In the genomic region with DNA sequence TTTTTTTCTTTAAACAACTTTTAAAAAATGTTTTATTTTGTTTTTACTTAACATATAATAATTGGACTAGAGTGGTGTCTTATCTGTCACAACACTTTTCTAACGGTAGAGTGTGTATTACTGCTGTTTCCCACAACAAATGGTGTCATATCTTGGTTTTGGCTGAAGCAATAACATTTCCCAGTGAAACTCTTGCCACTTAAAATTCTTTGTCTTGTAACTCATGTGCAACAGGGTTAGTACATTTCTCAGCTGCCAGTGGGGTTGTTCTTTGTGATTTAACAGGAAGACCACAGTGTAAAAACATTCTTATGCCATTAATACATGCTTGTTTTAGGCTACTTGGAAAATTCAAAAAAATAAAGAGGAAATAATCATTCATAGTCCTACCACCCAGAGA, we compare ENCODE assay signal across 12 cellular contexts. TPM values are rescaled to one million over a fixed set of nuclear protein-coding genes. Genes with fewer than 3 reads are reported as not detected.
DNase-seq lines count a peak whose midpoint lies in the region; ATAC-seq, FAIRE-seq and TF ChIP-seq lines count a peak whose summit lies in the region.
"Had no signal": no experiment of that assay in that cellular context is flagged by ENCODE, and none has a peak within 500 bp of the region (broad histone marks: within the 10 kb centered on the region; RNA-seq: fewer than 3 reads in every experiment).

No MANE protein-coding gene starts in this region.

- TF ChIP-seq POLR2A in K562 (conservative IDR thresholded peaks at IDR 0.05) = no peak

- no peak for ATAC-seq in K562
- no peak for ATAC-seq in GM21619 (IDR thresholded peaks at IDR 0.05; ENCODE audit: unreplicated experiment)
- ATAC-seq: activated CD8-positive, alpha-beta T cell treated with anti-CD3 and anti-CD28 coated beads for 36 hours had no signal

- in situ Hi-C loops in K562 (cut with MboI) = no loop called here

- H2AFZ ChIP-seq in K562 (ENCODE audit: low read depth, low read length) = no peak overlapping the region

- no peak overlapping the region for H3K4me3 ChIP-seq in K562
- H3K4me3 ChIP-seq in BE2C (ENCODE audit: low read depth, low read length) = no peak overlapping the region

- FAIRE-seq in HTR-8/SVneo (lab: Jason Lieb, UNC) (no peak), K562 (lab: Jason Lieb, UNC) (no peak)

- POLR2A ChIA-PET in K562 (lab: Yijun Ruan, JAX) = interaction anchor here (1.2 kb wide), 1 partner anchor 24 kb away, joined by 3 read pairs; no protein-coding TSS in a partner anchor

- WGBS in K562 (ENCODE audit: insufficient coverage, low coverage, missing lambda C conversion rate) = 0% methylated on average over 1 of the region's 1 CpG

- no peak for TF ChIP-seq EP300 in K562 (IDR thresholded peaks at IDR 0.05; ENCODE audit: low read length)

- BruUV-seq in K562 (replicated peaks; lab: Mats Ljungman, UMichigan) = no TSS peak

- no peak overlapping the region for H3K9ac ChIP-seq in K562 (ENCODE audit: insufficient read depth in 1 of 2, low read depth in 2 of 2, low read length in 2 of 2)

- no peaks in the 10 kb centered on the region for H3K36me3 ChIP-seq in K562 (ENCODE audit: control insufficient read depth, insufficient read depth, low read length)
- H3K36me3 ChIP-seq in BE2C = no peaks in the 10 kb centered on the region

- CTCF ChIA-PET in K562 (lab: Yijun Ruan, JAX; ENCODE audit: low intra/inter-chr PET ratio) = no interaction called here

- TF ChIP-seq CTCF in K562 (IDR thresholded peaks at IDR 0.05 in 2 of 3, conservative IDR thresholded peaks at IDR 0.05 in 1 of 3; ENCODE audit: insufficient read depth in 2 of 3, low read depth in 1 of 3, low read length in 3 of 3) (no peak), BE2C (IDR thresholded peaks at IDR 0.05; ENCODE audit: low read depth, low read length) (no peak)

- no peaks in the 10 kb centered on the region for H3K79me2 ChIP-seq in K562 (ENCODE audit: control insufficient read depth, insufficient read depth, low read length)

- TF ChIP-seq RAD21 in K562 (CRISPR knock-in tag; conservative IDR thresholded peaks at IDR 0.05 in 1 of 2, IDR thresholded peaks at IDR 0.05 in 1 of 2) = no peak

- no peak overlapping the region for H3K27ac ChIP-seq in K562 (ENCODE audit: extremely low read depth, low read depth, low read length)
- H3K27ac ChIP-seq: RWPE1 had no signal

- H3K9me3 ChIP-seq in K562 (replicated peaks; ENCODE audit: control insufficient read depth, insufficient read depth, low read depth, low read length) = no peaks in the 10 kb centered on the region
- H3K9me3 ChIP-seq in BE2C = no peaks in the 10 kb centered on the region

- H3K4me1 ChIP-seq in K562 (replicated peaks in 1 of 2; ENCODE audit: control insufficient read depth in 2 of 2, insufficient read depth in 2 of 2, low read length in 2 of 2) = peaks cover 2 to 9% of the 10 kb centered on the region in 2 experiments
- no peaks in the 10 kb centered on the region for H3K4me1 ChIP-seq in BE2C

- intact Hi-C loops in K562 (cut with micrococcal nuclease) = no loop called here

- H3K27me3 ChIP-seq in K562 (ENCODE audit: control insufficient read depth in 2 of 2, insufficient read depth in 2 of 2, low read length in 2 of 2) = peaks cover 40 to 67% of the 10 kb centered on the region in 2 experiments
- no peaks in the 10 kb centered on the region for H3K27me3 ChIP-seq in BE2C

- no peak overlapping the region for H3K4me2 ChIP-seq in K562 (ENCODE audit: insufficient read depth, low read length)

- H4K20me1 ChIP-seq in K562 (replicated peaks; ENCODE audit: control insufficient read depth, insufficient read depth, low read length) = no peaks in the 10 kb centered on the region

- peak; percentile 81 for DNase-seq in AG08396 (ENCODE audit: low spot score)
- DNase-seq in HTR-8/SVneo (ENCODE audit: insufficient read length, low spot score) = peak; percentile 51
- no peak for DNase-seq in K562 (ENCODE audit: extremely low read depth in 1 of 4, low spot score in 3 of 4)
- peak; percentile 93 for DNase-seq in hepatic stellate cell (ENCODE audit: low spot score)
- no peak for DNase-seq in stimulated activated naive CD4-positive, alpha-beta T cell treated with Interleukin-2 at 50 U/mL for 16 hours (lab: John Stamatoyannopoulos, UW)
- no peak for DNase-seq in activated CD4-positive, alpha-beta T cell treated with anti-CD3 and anti-CD28 coated beads, Interleukin-2, amount 50 U/mL, for 4 hours
- no peak for DNase-seq in BE2C
- DNase-seq: activated CD8-positive, alpha-beta T cell treated with anti-CD3 and anti-CD28 coated beads for 36 hours; CD4-positive, CD25-positive, alpha-beta regulatory T cell; NCI-H1417 had no signal

- no peaks in the 10 kb centered on the region for H3K9me1 ChIP-seq in K562 (ENCODE audit: control insufficient read depth, insufficient read depth, low read length)

TF ChIP-seq in K562, 482 proteins besides CTCF, POLR2A, EP300 and RAD21:
- TF ChIP-seq RUNX1 (IDR thresholded peaks at IDR 0.05; ENCODE audit: low read depth) (no peak), CEBPG (CRISPR knock-in tag; IDR thresholded peaks at IDR 0.05) (peak; percentile 56), CEBPG (tag; conservative IDR thresholded peaks at IDR 0.05 in 1 of 2, IDR thresholded peaks at IDR 0.05 in 1 of 2) (peak in 1 of 2 experiments; percentile 51; a peak in 2 of 4 replicates), ZNF766 (CRISPR knock-in tag; conservative IDR thresholded peaks at IDR 0.05) (no peak), SOX6 (IDR thresholded peaks at IDR 0.05) (0 out of 2 replicates have a peak, but pooled peaks have one; percentile 18)
- TF ChIP-seq, protein P1, sequence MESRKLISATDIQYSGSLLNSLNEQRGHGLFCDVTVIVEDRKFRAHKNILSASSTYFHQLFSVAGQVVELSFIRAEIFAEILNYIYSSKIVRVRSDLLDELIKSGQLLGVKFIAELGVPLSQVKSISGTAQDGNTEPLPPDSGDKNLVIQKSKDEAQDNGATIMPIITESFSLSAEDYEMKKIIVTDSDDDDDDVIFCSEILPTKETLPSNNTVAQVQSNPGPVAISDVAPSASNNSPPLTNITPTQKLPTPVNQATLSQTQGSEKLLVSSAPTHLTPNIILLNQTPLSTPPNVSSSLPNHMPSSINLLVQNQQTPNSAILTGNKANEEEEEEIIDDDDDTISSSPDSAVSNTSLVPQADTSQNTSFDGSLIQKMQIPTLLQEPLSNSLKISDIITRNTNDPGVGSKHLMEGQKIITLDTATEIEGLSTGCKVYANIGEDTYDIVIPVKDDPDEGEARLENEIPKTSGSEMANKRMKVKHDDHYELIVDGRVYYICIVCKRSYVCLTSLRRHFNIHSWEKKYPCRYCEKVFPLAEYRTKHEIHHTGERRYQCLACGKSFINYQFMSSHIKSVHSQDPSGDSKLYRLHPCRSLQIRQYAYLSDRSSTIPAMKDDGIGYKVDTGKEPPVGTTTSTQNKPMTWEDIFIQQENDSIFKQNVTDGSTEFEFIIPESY (CRISPR knock-in tag; IDR thresholded peaks at IDR 0.05) = no peak

RNA-seq across cellular contexts. Expression of a gene that starts 43.5 kb away (rescaled TPM):
- total RNA-seq in K562 (2011; cell fraction: chromatin; rRNA removed; ENCODE audit: low replicate concordance) = 0.40 and 0.95 TPM in 2 replicates
- total RNA-seq in K562 (2011; cell fraction: nucleolus; rRNA removed) = 0.13 and 0.33 TPM in 2 replicates
- 0.29 and 0.38 TPM in 2 replicates for total RNA-seq in K562 (2011; cell fraction: nucleoplasm; rRNA removed)
- total RNA-seq in K562 (2014; rRNA removed) (0.12 and 0.14 TPM in 2 replicates), K562 (2014; rRNA removed; fragmentation: Illumina TruSeq; extraction: Trizol) (not detected in 2 replicates), K562 (2015; rRNA removed; fragmentation: Illumina TruSeq; extraction: Trizol) (not detected in 2 replicates), K562 (2021) (0.22 and 0.38 TPM in 2 replicates)
- polyA plus RNA-seq in K562 (2011; rRNA removed) (0.18 and 0.49 TPM in 2 replicates), K562 (2014; fragmentation: Illumina TruSeq; extraction: Trizol) (0.11 and 0.22 TPM in 2 replicates), K562 (2014; fragmentation: Nextera tagmentation; extraction: Ambion mirVana) (under 1 TPM in 1 of 2 experiments, not detected in 1; 0.04 TPM), K562 (2014; rRNA removed) (0.07 TPM in 1 of 2 replicates, not detected in the other)
- polyA plus RNA-seq in K562 (2011; cell fraction: cytosol; rRNA removed) = 0.37 and 0.40 TPM in 2 replicates
- polyA plus RNA-seq in K562 (2011; cell fraction: nucleus; rRNA removed) = 0.16 and 0.18 TPM in 2 replicates
- polyA plus RNA-seq in K562 (2012) = 0.18 and 0.25 TPM in 2 replicates
- polyA minus RNA-seq in K562 (2011; rRNA and poly(A)+ RNA removed) = 0.07 and 0.15 TPM in 2 replicates
- not detected in 2 replicates for polyA minus RNA-seq in K562 (2011; cell fraction: cytosol; rRNA and poly(A)+ RNA removed)
- 0.56 TPM in 1 of 2 replicates, not detected in the other for polyA minus RNA-seq in K562 (2011; cell fraction: nucleus; rRNA and poly(A)+ RNA removed)
- polyA plus RNA-seq in BE2C (2012; ENCODE audit: insufficient read depth, insufficient read length, low read depth) = 0.43 TPM
- total RNA-seq: activated CD8-positive, alpha-beta T cell treated with anti-CD3 and anti-CD28 coated beads for 36 hours; CD4-positive, CD25-positive, alpha-beta regulatory T cell had no signal
- polyA plus RNA-seq: CD4-positive, CD25-positive, alpha-beta regulatory T cell had no signal

Comparison
In these comparisons a context has a peak if more than half of its experiments do, and no peak if none do; other contexts are left out.
1. DNase-seq: peak in AG08396 (single experiment), HTR-8/SVneo (single experiment) and hepatic stellate cell (single experiment); none in K562 (0 of 4), stimulated activated naive CD4-positive, alpha-beta T cell treated with Interleukin-2 at 50 U/mL for 16 hours (single experiment), activated CD4-positive, alpha-beta T cell treated with anti-CD3 and anti-CD28 coated beads, Interleukin-2, amount 50 U/mL, for 4 hours (0 of 2) and BE2C (single experiment).